In the genomic region with DNA sequence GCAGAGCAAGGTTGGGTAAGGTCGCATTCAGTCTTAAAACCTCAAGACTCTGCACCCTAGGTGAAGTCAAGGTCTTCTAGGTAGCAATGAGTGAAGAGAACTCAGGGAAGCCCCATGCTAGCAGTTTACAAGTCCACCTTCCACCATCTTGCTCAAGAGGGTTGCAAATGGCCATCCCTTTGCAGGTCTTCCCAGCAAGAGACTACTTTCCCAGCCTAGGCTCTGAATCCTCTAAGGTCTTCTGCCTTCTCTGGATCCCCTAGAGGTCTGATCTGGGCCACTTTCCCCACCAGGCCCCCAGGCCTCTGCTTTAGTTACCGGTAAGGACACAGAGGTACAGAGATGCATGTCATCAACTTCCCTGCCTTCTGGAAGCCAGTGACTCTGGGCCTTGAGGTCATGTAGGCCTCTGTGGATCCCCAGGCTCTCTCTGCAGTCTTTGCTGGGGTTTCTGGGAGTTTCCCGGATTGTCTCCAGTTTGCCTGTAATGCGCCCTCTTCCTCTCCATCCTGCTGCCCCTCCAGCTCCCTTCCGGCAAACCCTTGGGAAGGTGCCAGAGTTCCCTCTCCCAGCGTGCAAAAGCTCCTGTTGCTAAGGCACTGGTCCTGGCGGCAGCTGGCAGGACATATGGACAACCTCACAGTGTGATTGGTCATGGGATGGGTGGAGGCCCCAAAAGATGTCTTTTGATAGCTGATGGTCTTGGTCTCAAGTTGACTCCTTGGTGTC, we compare ENCODE assay signal across 19 cellular contexts.
DNase-seq lines count a peak whose midpoint lies in the region; ATAC-seq and TF ChIP-seq lines count a peak whose summit lies in the region.
"Had no signal": no experiment of that assay in that cellular context is flagged by ENCODE, and none has a peak within 500 bp of the region (broad histone marks: within the 10 kb centered on the region; RNA-seq: fewer than 3 reads in every experiment).

No MANE protein-coding gene starts in this region.

- ATAC-seq in left lobe of liver (no peak), HG02981 (IDR thresholded peaks at IDR 0.05; ENCODE audit: unreplicated experiment) (no peak)
- ATAC-seq: A549 had no signal

- H3K27me3 ChIP-seq in right atrium auricular region (no peaks in the 10 kb centered on the region), left ventricle myocardium inferior (ENCODE audit: low read depth) (no peaks in the 10 kb centered on the region), vagina (no peaks in the 10 kb centered on the region), colonic mucosa (no peaks in the 10 kb centered on the region)

- H3K4me3 ChIP-seq in right atrium auricular region (no peak overlapping the region), left ventricle myocardium inferior (no peak overlapping the region), vagina (no peak overlapping the region), colonic mucosa (no peak overlapping the region)
- H3K4me3 ChIP-seq: A549, GM23248 had no signal

- DNase-seq in right atrium auricular region (ENCODE audit: low spot score): peak; percentile 42
- no peak for DNase-seq in left ventricle myocardium inferior
- peak; percentile 13 for DNase-seq in ecto neural progenitor cell (ENCODE audit: low spot score)
- DNase-seq in left lobe of liver (ENCODE audit: low spot score): peak; percentile 30
- peak; percentile 62 to 84 for DNase-seq in vagina (ENCODE audit: extremely low spot score in 2 of 2)
- no peak for DNase-seq in RPMI8226
- DNase-seq in colonic mucosa: no peak
- DNase-seq: AML-193; Caco-2; CD4-positive, alpha-beta T cell; DMS79 treated with DMSO at 0.1 percent for 48 hours; GF-D8; GM23248; HCEC 1CT; IMR-90 had no signal

- H3K36me3 ChIP-seq in right atrium auricular region: no peaks in the 10 kb centered on the region
- no peaks in the 10 kb centered on the region for H3K36me3 ChIP-seq in left ventricle myocardium inferior
- no peaks in the 10 kb centered on the region for H3K36me3 ChIP-seq in vagina
- no peaks in the 10 kb centered on the region for H3K36me3 ChIP-seq in colonic mucosa

- TF ChIP-seq CTCF in right atrium auricular region (IDR thresholded peaks at IDR 0.05) (no peak), left ventricle myocardium inferior (IDR thresholded peaks at IDR 0.05; ENCODE audit: borderline replicate concordance) (no peak), vagina (IDR thresholded peaks at IDR 0.05) (no peak), colonic mucosa (IDR thresholded peaks at IDR 0.05) (no peak)

- H3K9me3 ChIP-seq in right atrium auricular region (peaks cover 0 to 2% of the 10 kb centered on the region in 2 donors), left ventricle myocardium inferior (replicated peaks) (peaks cover 9% of the 10 kb centered on the region), vagina (no peaks in the 10 kb centered on the region), colonic mucosa (no peaks in the 10 kb centered on the region)
- H3K9me3 ChIP-seq: A549 had no signal

- H3K4me1 ChIP-seq in right atrium auricular region (peaks cover 0 to 12% of the 10 kb centered on the region in 2 donors), left ventricle myocardium inferior (peaks cover 30% of the 10 kb centered on the region), vagina (peaks cover 13% of the 10 kb centered on the region), colonic mucosa (no peaks in the 10 kb centered on the region)

- intact Hi-C loops in left ventricle myocardium inferior (cut with micrococcal nuclease): no loop called here
- intact Hi-C loops in vagina (cut with DNase I): no loop called here
- intact Hi-C loops in colonic mucosa (cut with DNase I): no loop called here

- TF ChIP-seq POLR2A in vagina (IDR thresholded peaks at IDR 0.05): no peak

- H3K27ac ChIP-seq in right atrium auricular region (no peak overlapping the region), left ventricle myocardium inferior (replicated peaks) (no peak overlapping the region), vagina (no peak overlapping the region), colonic mucosa (no peak overlapping the region)
- H3K27ac ChIP-seq: 22Rv1, A549, C4-2B, GM23248 had no signal

- H3K9ac ChIP-seq in colonic mucosa (ENCODE audit: low read depth in 2 of 2, low read length in 2 of 2): no peak overlapping the region
- H3K9ac ChIP-seq: GM23248 had no signal

Comparison
In these comparisons a context has a peak if more than half of its experiments do, and no peak if none do; other contexts are left out.
1. DNase-seq: peak in right atrium auricular region (single experiment), ecto neural progenitor cell (single experiment), left lobe of liver (single experiment) and vagina (2 of 2); none in left ventricle myocardium inferior (single experiment), RPMI8226 (single experiment) and colonic mucosa (single experiment).